9 cellular contexts compared by ENCODE assay signal in the genomic region with DNA sequence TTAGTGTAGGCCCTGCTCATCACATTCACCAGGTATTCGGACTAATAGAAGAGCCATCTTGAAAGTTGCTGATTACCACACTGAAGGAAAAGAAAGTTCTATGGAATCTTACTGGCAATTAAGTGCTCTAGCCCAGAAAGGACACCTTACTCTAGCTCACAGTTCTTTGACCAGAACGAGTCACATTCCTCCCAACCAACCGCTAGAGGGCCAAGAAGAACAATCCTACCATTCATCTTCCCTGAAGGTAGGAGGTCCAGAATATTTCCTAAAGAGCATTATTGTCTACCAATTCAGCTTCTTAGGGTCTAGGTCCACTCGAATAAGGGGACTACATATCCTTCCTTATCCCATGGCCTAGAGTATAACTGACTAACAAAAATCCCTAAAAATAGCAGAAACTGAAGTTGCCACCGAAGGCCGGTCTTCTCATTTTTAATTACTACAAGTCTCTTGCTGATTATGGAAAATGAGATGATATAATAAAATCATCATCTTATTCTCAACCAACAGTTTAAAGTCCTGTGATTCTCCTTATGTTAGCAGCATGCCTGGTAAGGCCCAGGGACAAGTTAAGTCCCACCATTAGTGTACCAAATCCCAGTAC. TPM values are rescaled to one million over a fixed set of nuclear protein-coding genes. Genes with fewer than 3 reads are reported as not detected.
A peak's percentile ranks its signal among the peaks of the same experiment; 100 is the strongest.
DNase-seq lines count a peak whose midpoint lies in the region; ATAC-seq and TF ChIP-seq lines count a peak whose summit lies in the region.
"Had no signal": no experiment of that assay in that cellular context is flagged by ENCODE, and none has a peak within 500 bp of the region (broad histone marks: within the 10 kb centered on the region; RNA-seq: fewer than 3 reads in every experiment).

No MANE protein-coding gene starts in this region.

- DNase-seq in activated naive CD4-positive, alpha-beta T cell treated with anti-CD3 and anti-CD28 coated beads, Interleukin-2, amount 50 U/mL, for 72 hours (ENCODE audit: low spot score in 2 of 2): peak in 1 of 2 donors; percentile 18
- DNase-seq in activated naive CD4-positive, alpha-beta T cell (lab: John Stamatoyannopoulos, UW): no peak
- peak; percentile 34 for DNase-seq in activated CD8-positive, alpha-beta T cell treated with anti-CD3 and anti-CD28 coated beads, Interleukin-2, amount 10 ng/mL, durations not matched to agents 7 days and 5 days
- DNase-seq in right atrium auricular region (ENCODE audit: low spot score): no peak
- DNase-seq in stimulated activated naive CD8-positive, alpha-beta T cell treated with anti-CD3 and anti-CD28 coated beads, Interleukin-15, amount 100 ng/mL, for 72 hours: no peak

- H3K9me3 ChIP-seq in right atrium auricular region: no peaks in the 10 kb centered on the region

- H3K36me3 ChIP-seq in right atrium auricular region: no peaks in the 10 kb centered on the region

- H3K9me3 Mint-ChIP-seq in activated naive CD4-positive, alpha-beta T cell treated with anti-CD3 and anti-CD28 coated beads, Interleukin-2, amount 50 U/mL, for 72 hours: no peaks in the 10 kb centered on the region
- H3K9me3 Mint-ChIP-seq in activated CD8-positive, alpha-beta T cell treated with anti-CD3 and anti-CD28 coated beads, Interleukin-2, amount 10 ng/mL, durations not matched to agents 7 days and 5 days (ENCODE audit: insufficient read depth): no peaks in the 10 kb centered on the region
- H3K9me3 Mint-ChIP-seq in stimulated activated naive CD8-positive, alpha-beta T cell treated with anti-CD3 and anti-CD28 coated beads, Interleukin-15, amount 100 ng/mL, for 72 hours: peaks cover 0 to under 1% of the 10 kb centered on the region in 2 donors
- H3K9me3 Mint-ChIP-seq: dendritic cell treated with granulocyte-macrophage colony-stimulating factor and Interleukin-4, amounts not matched to agents 40 ng/mL and 50 ng/mL, for 4 days had no signal

- H3K27me3 Mint-ChIP-seq in activated CD8-positive, alpha-beta T cell treated with anti-CD3 and anti-CD28 coated beads, Interleukin-2, amount 10 ng/mL, durations not matched to agents 7 days and 5 days (ENCODE audit: low read depth): peaks cover 33% of the 10 kb centered on the region
- H3K27me3 Mint-ChIP-seq in stimulated activated naive CD8-positive, alpha-beta T cell treated with anti-CD3 and anti-CD28 coated beads, Interleukin-15, amount 100 ng/mL, for 72 hours: peaks cover 48% of the 10 kb centered on the region

- no peak overlapping the region for H3K27ac Mint-ChIP-seq in activated naive CD4-positive, alpha-beta T cell treated with anti-CD3 and anti-CD28 coated beads, Interleukin-2, amount 50 U/mL, for 72 hours
- H3K27ac Mint-ChIP-seq in activated CD8-positive, alpha-beta T cell treated with anti-CD3 and anti-CD28 coated beads, Interleukin-2, amount 10 ng/mL, durations not matched to agents 7 days and 5 days: no peak overlapping the region
- no peak overlapping the region for H3K27ac Mint-ChIP-seq in stimulated activated naive CD8-positive, alpha-beta T cell treated with anti-CD3 and anti-CD28 coated beads, Interleukin-15, amount 100 ng/mL, for 72 hours
- H3K27ac Mint-ChIP-seq: dendritic cell treated with granulocyte-macrophage colony-stimulating factor and Interleukin-4, amounts not matched to agents 40 ng/mL and 50 ng/mL, for 4 days had no signal

- peaks cover 0 to 5% of the 10 kb centered on the region in 2 donors for H3K4me1 ChIP-seq in right atrium auricular region

- peak; percentile 36 to 50 for ATAC-seq in activated naive CD4-positive, alpha-beta T cell treated with anti-CD3 and anti-CD28 coated beads, Interleukin-2, amount 50 U/mL, for 72 hours
- ATAC-seq in GM21723 (IDR thresholded peaks at IDR 0.05; ENCODE audit: unreplicated experiment) (peak; percentile 75), GM19035 (IDR thresholded peaks at IDR 0.05; ENCODE audit: unreplicated experiment) (no peak)
- peak; percentile 51 for ATAC-seq in activated CD8-positive, alpha-beta T cell treated with anti-CD3 and anti-CD28 coated beads, Interleukin-2, amount 10 ng/mL, durations not matched to agents 7 days and 5 days
- ATAC-seq in stimulated activated naive CD8-positive, alpha-beta T cell treated with anti-CD3 and anti-CD28 coated beads, Interleukin-15, amount 100 ng/mL, for 72 hours: peak; percentile 60

- no peak overlapping the region for H3K4me3 Mint-ChIP-seq in activated CD8-positive, alpha-beta T cell treated with anti-CD3 and anti-CD28 coated beads, Interleukin-2, amount 10 ng/mL, durations not matched to agents 7 days and 5 days
- H3K4me3 Mint-ChIP-seq in stimulated activated naive CD8-positive, alpha-beta T cell treated with anti-CD3 and anti-CD28 coated beads, Interleukin-15, amount 100 ng/mL, for 72 hours: no peak overlapping the region
- H3K4me3 Mint-ChIP-seq: dendritic cell treated with granulocyte-macrophage colony-stimulating factor and Interleukin-4, amounts not matched to agents 40 ng/mL and 50 ng/mL, for 4 days had no signal

- H3K27ac ChIP-seq in right atrium auricular region: no peak overlapping the region

- POLR2A ChIA-PET in activated CD8-positive, alpha-beta T cell treated with anti-CD3 and anti-CD28 coated beads, Interleukin-2, amount 10 ng/mL, durations not matched to agents 7 days and 5 days (lab: Charles Lee): no interaction called here

- no peaks in the 10 kb centered on the region for H3K27me3 ChIP-seq in right atrium auricular region

- H3K4me1 Mint-ChIP-seq in activated CD8-positive, alpha-beta T cell treated with anti-CD3 and anti-CD28 coated beads, Interleukin-2, amount 10 ng/mL, durations not matched to agents 7 days and 5 days (ENCODE audit: low read depth): no peaks in the 10 kb centered on the region
- H3K4me1 Mint-ChIP-seq in stimulated activated naive CD8-positive, alpha-beta T cell treated with anti-CD3 and anti-CD28 coated beads, Interleukin-15, amount 100 ng/mL, for 72 hours: no peaks in the 10 kb centered on the region

- H3K4me3 ChIP-seq in right atrium auricular region: no peak overlapping the region

- TF ChIP-seq CTCF in LNCAP (IDR thresholded peaks at IDR 0.05) (peak; percentile 89), right atrium auricular region (IDR thresholded peaks at IDR 0.05) (peak; percentile 34 to 71)

- CTCF ChIA-PET in activated CD8-positive, alpha-beta T cell treated with anti-CD3 and anti-CD28 coated beads, Interleukin-2, amount 10 ng/mL, durations not matched to agents 7 days and 5 days (lab: Charles Lee): interaction anchor here (0.7 to 3.7 kb wide), 14 partner anchors 9 to 410 kb away, joined by 3 to 66 read pairs (median 4); a partner anchor contains a TSS

- H3K36me3 Mint-ChIP-seq in activated naive CD4-positive, alpha-beta T cell treated with anti-CD3 and anti-CD28 coated beads, Interleukin-2, amount 50 U/mL, for 72 hours: peaks cover 0 to under 1% of the 10 kb centered on the region in 2 donors
- H3K36me3 Mint-ChIP-seq in activated CD8-positive, alpha-beta T cell treated with anti-CD3 and anti-CD28 coated beads, Interleukin-2, amount 10 ng/mL, durations not matched to agents 7 days and 5 days (ENCODE audit: low read depth): no peaks in the 10 kb centered on the region

RNA-seq across cellular contexts. Expression of a gene that starts 2.7 kb away (rescaled TPM):
- total RNA-seq in activated naive CD4-positive, alpha-beta T cell treated with anti-CD3 and anti-CD28 coated beads, Interleukin-2, amount 50 U/mL, for 72 hours: not detected
- total RNA-seq in activated CD8-positive, alpha-beta T cell treated with anti-CD3 and anti-CD28 coated beads, Interleukin-2, amount 10 ng/mL, durations not matched to agents 7 days and 5 days: not detected
- under 1 TPM; 0.37 to 0.47 TPM for total RNA-seq in right atrium auricular region
